17 cellular contexts compared by ENCODE assay signal in genomic region chr13:26943748-26944147, GRCh38.
DNase-seq lines count a peak whose midpoint lies in the region; ATAC-seq, FAIRE-seq and TF ChIP-seq lines count a peak whose summit lies in the region.
"Had no signal": no experiment of that assay in that cellular context is flagged by ENCODE, and none has a peak within 500 bp of the region (broad histone marks: within the 10 kb centered on the region; RNA-seq: fewer than 3 reads in every experiment).

No MANE protein-coding gene starts in this region.

- no peak for TF ChIP-seq CTCF in Panc1 (IDR thresholded peaks at IDR 0.05)
- TF ChIP-seq CTCF in K562 (IDR thresholded peaks at IDR 0.05 in 2 of 3, conservative IDR thresholded peaks at IDR 0.05 in 1 of 3; ENCODE audit: insufficient read depth in 2 of 3, low read depth in 1 of 3, low read length in 3 of 3), result no peak

- BruUV-seq in Panc1 (replicated peaks; lab: Mats Ljungman, UMichigan) (no TSS peak), K562 (replicated peaks; lab: Mats Ljungman, UMichigan) (no TSS peak)

- H3K27me3 ChIP-seq in Panc1 (ENCODE audit: control insufficient read depth, insufficient read depth, low read length) (no peaks in the 10 kb centered on the region), K562 (ENCODE audit: control insufficient read depth in 2 of 2, insufficient read depth in 2 of 2, low read length in 2 of 2) (peaks cover 0 to 4% of the 10 kb centered on the region in 2 experiments; a peak in 1 of 5 replicates)
- H3K27me3 ChIP-seq: BLaER1 treated with 17β-estradiol and CSF1 and Interleukin-3, amounts not matched to agents 10 nM and 100 nM had no signal

- no peaks in the 10 kb centered on the region for H3K79me2 ChIP-seq in K562 (ENCODE audit: control insufficient read depth, insufficient read depth, low read length)

- no peaks in the 10 kb centered on the region for H4K20me1 ChIP-seq in K562 (replicated peaks; ENCODE audit: control insufficient read depth, insufficient read depth, low read length)
- H4K20me1 ChIP-seq: BLaER1 treated with 17β-estradiol and CSF1 and Interleukin-3, amounts not matched to agents 10 nM and 100 nM had no signal

- ATAC-seq in Right ventricle myocardium inferior, result peak; percentile 49
- no peak for ATAC-seq in Panc1
- no peak for ATAC-seq in K562
- ATAC-seq in left ventricle myocardium superior, result peak; percentile 85
- ATAC-seq: CD8-positive, alpha-beta T cell; HCT116 had no signal

- POLR2A ChIA-PET in Panc1 (lab: Charles Lee) (no interaction called here), K562 (lab: Yijun Ruan, JAX) (interaction anchor here (0.6 to 0.8 kb wide), 2 partner anchors 9 to 433 kb away, joined by 3 read pairs; no protein-coding TSS in a partner anchor)

- H3K9ac ChIP-seq in K562 (ENCODE audit: insufficient read depth in 1 of 2, low read depth in 2 of 2, low read length in 2 of 2), result no peak overlapping the region
- H3K9ac ChIP-seq: BLaER1 treated with 17β-estradiol and CSF1 and Interleukin-3, amounts not matched to agents 10 nM and 100 nM had no signal

- no peak for TF ChIP-seq EP300 in K562 (IDR thresholded peaks at IDR 0.05; ENCODE audit: low read length)

- no peak overlapping the region for H3K4me2 ChIP-seq in K562 (ENCODE audit: insufficient read depth, low read length)
- H3K4me2 ChIP-seq: BLaER1 treated with 17β-estradiol and CSF1 and Interleukin-3, amounts not matched to agents 10 nM and 100 nM had no signal

- no peak for FAIRE-seq in K562 (lab: Jason Lieb, UNC)
- FAIRE-seq: HTR-8/SVneo had no signal

- DNase-seq in Right ventricle myocardium inferior (ENCODE audit: missing footprints), result no peak
- DNase-seq in cardiac septum (ENCODE audit: low spot score), result no peak
- DNase-seq in Panc1 (ENCODE audit: low read depth, low spot score), result no peak
- DNase-seq in K562 (ENCODE audit: extremely low read depth in 1 of 4, low spot score in 3 of 4), result no peak
- DNase-seq in left ventricle myocardium superior, result no peak
- no peak for DNase-seq in activated naive CD4-positive, alpha-beta T cell treated with anti-CD3 and anti-CD28 coated beads, Interleukin-2, amount 50 U/mL, for 16 hours
- DNase-seq in NCI-H524 treated with DMSO at 0.1 percent for 48 hours (lab: John Stamatoyannopoulos, UW), result no peak
- DNase-seq: Calu3; CD8-positive, alpha-beta T cell; DMS79 treated with DMSO at 0.1 percent for 48 hours; GF-D8; GOT3; H7; HFFc6 had no signal

- no peaks in the 10 kb centered on the region for H3K9me1 ChIP-seq in K562 (ENCODE audit: control insufficient read depth, insufficient read depth, low read length)

- CTCF ChIA-PET in Panc1 (lab: Charles Lee) (no interaction called here), K562 (lab: Yijun Ruan, JAX; ENCODE audit: low intra/inter-chr PET ratio) (no interaction called here)

- intact Hi-C loops in Right ventricle myocardium inferior (cut with DNase I) (no loop called here), cardiac septum (cut with DNase I) (no loop called here), Panc1 (cut with micrococcal nuclease; ENCODE audit: unreplicated experiment) (no loop called here), K562 (cut with micrococcal nuclease) (no loop called here), left ventricle myocardium superior (cut with micrococcal nuclease) (no loop called here)

- TF ChIP-seq RAD21 in K562 (CRISPR knock-in tag; conservative IDR thresholded peaks at IDR 0.05 in 1 of 2, IDR thresholded peaks at IDR 0.05 in 1 of 2), result no peak

- H2AFZ ChIP-seq in K562 (ENCODE audit: low read depth, low read length), result no peak overlapping the region

- 0% methylated on average over 3 of the region's 4 CpGs for WGBS in K562 (ENCODE audit: insufficient coverage, low coverage, missing lambda C conversion rate)

- H3K4me1 ChIP-seq in Panc1 (ENCODE audit: control insufficient read depth, insufficient read depth, low read length) (peaks cover 33% of the 10 kb centered on the region), K562 (replicated peaks in 1 of 2; ENCODE audit: control insufficient read depth in 2 of 2, insufficient read depth in 2 of 2, low read length in 2 of 2) (no peaks in the 10 kb centered on the region; a peak in 1 of 5 replicates)
- H3K4me1 ChIP-seq: BLaER1 treated with 17β-estradiol and CSF1 and Interleukin-3, amounts not matched to agents 10 nM and 100 nM had no signal

- H3K4me3 ChIP-seq in Panc1 (ENCODE audit: low read depth in 2 of 2, low read length in 2 of 2) (no peak overlapping the region), K562 (no peak overlapping the region)
- H3K4me3 ChIP-seq: BLaER1 treated with 17β-estradiol and CSF1 and Interleukin-3, amounts not matched to agents 10 nM and 100 nM had no signal

- peak overlapping the region; percentile 57; the same call in 1 of the 2 replicates for H3K27ac ChIP-seq in Panc1 (ENCODE audit: low read length)
- no peak overlapping the region for H3K27ac ChIP-seq in K562 (ENCODE audit: extremely low read depth, low read depth, low read length)
- H3K27ac ChIP-seq: BLaER1 treated with 17β-estradiol and CSF1 and Interleukin-3, amounts not matched to agents 10 nM and 100 nM had no signal

- in situ Hi-C loops in Panc1 (cut with HindIII; ENCODE audit: low pct_unique_long_range_greater_than_20kb, low sequenced_read_pairs) (no loop called here), K562 (cut with MboI) (loop anchor here (25.0 kb wide), 2 partner anchors 756 to 894 kb away; no protein-coding TSS in a partner anchor)

- H3K36me3 ChIP-seq in Panc1 (ENCODE audit: control insufficient read depth, insufficient read depth, low read length) (no peaks in the 10 kb centered on the region), K562 (ENCODE audit: control insufficient read depth, insufficient read depth, low read length) (no peaks in the 10 kb centered on the region)
- H3K36me3 ChIP-seq: BLaER1 treated with 17β-estradiol and CSF1 and Interleukin-3, amounts not matched to agents 10 nM and 100 nM had no signal

- TF ChIP-seq POLR2A in K562 (conservative IDR thresholded peaks at IDR 0.05), result no peak

- H3K9me3 ChIP-seq in Panc1 (ENCODE audit: control insufficient read depth, insufficient read depth, low read depth, low read length) (no peaks in the 10 kb centered on the region), K562 (replicated peaks; ENCODE audit: control insufficient read depth, insufficient read depth, low read depth, low read length) (no peaks in the 10 kb centered on the region)
- H3K9me3 ChIP-seq: BLaER1 treated with 17β-estradiol and CSF1 and Interleukin-3, amounts not matched to agents 10 nM and 100 nM had no signal

TF ChIP-seq in K562, 482 proteins besides CTCF, POLR2A, EP300 and RAD21:
- TF ChIP-seq ZNF316 (IDR thresholded peaks at IDR 0.05) (peak; percentile 24; the same call in 1 of the 2 replicates), NRF1 (conservative IDR thresholded peaks at IDR 0.05 in 1 of 2, IDR thresholded peaks at IDR 0.05 in 1 of 2) (no peak)

Comparison
In these comparisons a context has a peak if more than half of its experiments do, and no peak if none do; other contexts are left out.
1. ATAC-seq: peak in Right ventricle myocardium inferior (single experiment) and left ventricle myocardium superior (single experiment); none in Panc1 (single experiment) and K562 (single experiment).